In the genomic region with DNA sequence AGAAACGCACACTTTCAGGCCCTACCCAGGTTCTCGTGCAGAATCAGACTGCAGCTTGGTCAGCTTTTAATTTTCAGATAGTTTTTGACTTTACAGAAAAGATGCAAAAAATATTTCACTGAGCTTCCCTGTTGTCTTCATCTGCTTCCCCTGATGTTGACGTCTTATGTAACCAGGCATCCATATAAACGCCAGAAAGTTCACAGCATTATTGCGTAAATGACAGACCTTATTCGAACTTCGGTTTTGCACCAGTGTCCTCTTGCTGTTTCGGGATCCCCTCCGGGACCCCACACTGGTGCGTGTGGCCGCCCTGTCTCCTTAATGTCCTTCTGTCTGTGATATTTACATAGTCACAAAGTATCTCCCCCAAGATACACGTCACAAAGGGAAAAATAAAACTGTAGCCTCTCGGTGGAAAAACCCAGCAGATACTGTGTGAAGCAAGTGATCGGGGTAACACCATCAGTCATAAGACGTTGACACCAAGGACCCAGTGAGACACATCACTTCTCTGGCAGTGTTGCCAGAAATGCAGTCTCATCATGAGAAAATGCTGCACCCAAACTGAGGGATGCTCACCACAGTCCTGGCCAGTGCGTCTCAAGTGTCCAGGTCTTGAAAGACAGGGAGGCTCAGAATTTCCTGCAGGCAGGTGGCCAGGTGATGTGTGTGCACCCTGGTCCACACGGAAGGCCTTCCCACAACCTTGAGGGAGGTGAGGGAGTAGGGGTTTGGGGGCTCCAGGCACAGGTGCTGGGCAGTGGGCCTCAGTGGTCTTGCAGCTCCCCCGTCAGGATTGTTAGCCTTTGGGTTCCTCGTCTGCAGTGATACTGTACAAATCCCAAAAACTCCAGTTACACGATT, we compare ENCODE assay signal across 8 cellular contexts. TPM values are rescaled to one million over a fixed set of nuclear protein-coding genes. Genes with fewer than 3 reads are reported as not detected.
A peak's percentile ranks its signal among the peaks of the same experiment; 100 is the strongest.
DNase-seq lines count a peak whose midpoint lies in the region; ATAC-seq and TF ChIP-seq lines count a peak whose summit lies in the region.

No MANE protein-coding gene starts in this region.

- H3K27me3 Mint-ChIP-seq in T-cell (no peaks in the 10 kb centered on the region), progenitor cell of endocrine pancreas (no peaks in the 10 kb centered on the region)

- no peaks in the 10 kb centered on the region; the same call in 1 of the 2 replicates for H3K36me3 ChIP-seq in GM23248 (ENCODE audit: low read depth)
- peaks cover 0 to 28% (median 12%) of the 10 kb centered on the region in 4 donors for H3K36me3 ChIP-seq in esophagus muscularis mucosa

- POLR2A ChIA-PET in T-cell (lab: Charles Lee), result no interaction called here

- H3K9me3 ChIP-seq in GM23248 (ENCODE audit: low read depth) (no peaks in the 10 kb centered on the region), esophagus muscularis mucosa (no peaks in the 10 kb centered on the region)

- H3K4me1 Mint-ChIP-seq in T-cell (peaks cover 72 to 90% (median 87%) of the 10 kb centered on the region in 3 donors), progenitor cell of endocrine pancreas (ENCODE audit: low read depth) (peaks cover 34% of the 10 kb centered on the region)

- H4K20me1 ChIP-seq in GM23248 (ENCODE audit: insufficient read depth), result no peaks in the 10 kb centered on the region

- no peaks in the 10 kb centered on the region for H3F3A ChIP-seq in GM23248 (ENCODE audit: insufficient read depth)

- peak overlapping the region; percentile 72 to 89 (median 78) for H3K4me3 Mint-ChIP-seq in T-cell
- no peak overlapping the region for H3K4me3 Mint-ChIP-seq in progenitor cell of endocrine pancreas (ENCODE audit: low read depth)

- H3K9me3 Mint-ChIP-seq in T-cell, result no peaks in the 10 kb centered on the region
- no peaks in the 10 kb centered on the region for H3K9me3 Mint-ChIP-seq in progenitor cell of endocrine pancreas (ENCODE audit: low read depth)

- no peak for TF ChIP-seq EP300 in esophagus muscularis mucosa (IDR thresholded peaks at IDR 0.05)

- peaks cover 90% of the 10 kb centered on the region for H3K79me2 ChIP-seq in GM23248 (ENCODE audit: insufficient read depth)

- H3K36me3 Mint-ChIP-seq in T-cell (peaks cover 28% of the 10 kb centered on the region), progenitor cell of endocrine pancreas (ENCODE audit: insufficient read depth) (peaks cover 11% of the 10 kb centered on the region)

- H3K27ac ChIP-seq in GM23248, result peak overlapping the region; percentile 34
- peak overlapping the region in 3 of 4 donors; percentile 20 to 64 (median 51) for H3K27ac ChIP-seq in esophagus muscularis mucosa (replicated peaks in 1 of 4)

- ATAC-seq in T-cell (replicated peaks in 1 of 4), result no peak

- TF ChIP-seq CTCF in esophagus muscularis mucosa (IDR thresholded peaks at IDR 0.05) (no peak), progenitor cell of endocrine pancreas (IDR thresholded peaks at IDR 0.05; ENCODE audit: unreplicated experiment) (no peak)

- H2AFZ ChIP-seq in GM23248, result no peak overlapping the region

- DNase-seq in GM23248 (peak; percentile 75), T-cell (peak in 1 of 34 experiments; percentile 26), esophagus muscularis mucosa (ENCODE audit: extremely low spot score) (no peak), progenitor cell of endocrine pancreas (ENCODE audit: low spot score, unreplicated experiment) (no peak), G401 (ENCODE audit: low spot score) (no peak), NAMALWA (ENCODE audit: low spot score) (no peak), DMS53 treated with DMSO at 0.1 percent for 48 hours (lab: John Stamatoyannopoulos, UW; ENCODE audit: unreplicated experiment) (no peak), NCI-H1930 (lab: John Stamatoyannopoulos, UW) (no peak)

- H3K4me1 ChIP-seq in GM23248 (ENCODE audit: insufficient read depth), result peaks cover 12% of the 10 kb centered on the region
- peaks cover 52 to 74% (median 58%) of the 10 kb centered on the region in 4 donors for H3K4me1 ChIP-seq in esophagus muscularis mucosa

- CTCF ChIA-PET in T-cell (lab: Charles Lee), result no interaction called here

- H3K27ac Mint-ChIP-seq in T-cell, result peak overlapping the region; percentile 90 to 91
- H3K27ac Mint-ChIP-seq in progenitor cell of endocrine pancreas, result peak overlapping the region; percentile 81

- no peaks in the 10 kb centered on the region for H3K27me3 ChIP-seq in GM23248 (replicated peaks; ENCODE audit: insufficient read depth)
- H3K27me3 ChIP-seq in esophagus muscularis mucosa, result no peaks in the 10 kb centered on the region

- 66 to 68% methylated on average over 20 of the region's 20 CpGs for WGBS in GM23248 (ENCODE audit: low coverage in 1 of 2, low lambda C conversion rate in 2 of 2, missing lambda C conversion rate in 2 of 2), 2 experiments
- 69% methylated on average over 19 of the region's 20 CpGs for WGBS in esophagus muscularis mucosa

- peak overlapping the region; percentile 41 for H3K9ac ChIP-seq in GM23248

- in situ Hi-C loops in GM23248 (cut with MboI) (no loop called here), G401 (cut with HindIII; ENCODE audit: low sequenced_read_pairs) (no loop called here)

- no peak for TF ChIP-seq POLR2A in esophagus muscularis mucosa (IDR thresholded peaks at IDR 0.05; ENCODE audit: low read depth)

- no peak overlapping the region for H3K4me3 ChIP-seq in GM23248
- H3K4me3 ChIP-seq in esophagus muscularis mucosa, result no peak overlapping the region

- no peaks in the 10 kb centered on the region for H3K9me2 ChIP-seq in GM23248 (ENCODE audit: insufficient read depth)

- intact Hi-C loops in esophagus muscularis mucosa (cut with DNase I), result no loop called here

- peak overlapping the region; percentile 18 for H3K4me2 ChIP-seq in GM23248 (ENCODE audit: unreplicated experiment)

RNA-seq across cellular contexts. Expression of a gene that starts 4.3 kb away (rescaled TPM):
- 14.3 and 14.8 TPM in 2 replicates for total RNA-seq in GM23248 (2014; rRNA removed; shearing (Covaris generic))
- polyA plus RNA-seq in GM23248 (2016; fragmentation: Nextera tagmentation; extraction: Ambion mirVana), result 14.8 and 15.9 TPM in 2 replicates
- total RNA-seq in T-cell (10 to 100 TPM; 57.1 to 81.9 (median 69.4) TPM), esophagus muscularis mucosa (10 to 100 TPM; 18.9 to 33.6 (median 28.2) TPM), progenitor cell of endocrine pancreas (41.5 and 53.9 TPM in 2 replicates)
- total RNA-seq in G401 (2014; rRNA removed; shearing (Covaris generic)), result 18.3 and 28.4 TPM in 2 replicates

RNA-seq across cellular contexts. Expression of a gene that starts 19.2 kb away (rescaled TPM):
- total RNA-seq in GM23248 (2014; rRNA removed; shearing (Covaris generic)), result not detected in 2 replicates
- not detected in 2 replicates for polyA plus RNA-seq in GM23248 (2016; fragmentation: Nextera tagmentation; extraction: Ambion mirVana)
- total RNA-seq in T-cell (under 1 TPM in 1 of 5 donors, not detected in 4; 0.20 TPM), esophagus muscularis mucosa (not detected), progenitor cell of endocrine pancreas (0.36 TPM in 1 of 2 replicates, not detected in the other)
- total RNA-seq in G401 (2014; rRNA removed; shearing (Covaris generic)), result not detected in 2 replicates
